ENCODE assay signal across 15 cellular contexts in the genomic region with DNA sequence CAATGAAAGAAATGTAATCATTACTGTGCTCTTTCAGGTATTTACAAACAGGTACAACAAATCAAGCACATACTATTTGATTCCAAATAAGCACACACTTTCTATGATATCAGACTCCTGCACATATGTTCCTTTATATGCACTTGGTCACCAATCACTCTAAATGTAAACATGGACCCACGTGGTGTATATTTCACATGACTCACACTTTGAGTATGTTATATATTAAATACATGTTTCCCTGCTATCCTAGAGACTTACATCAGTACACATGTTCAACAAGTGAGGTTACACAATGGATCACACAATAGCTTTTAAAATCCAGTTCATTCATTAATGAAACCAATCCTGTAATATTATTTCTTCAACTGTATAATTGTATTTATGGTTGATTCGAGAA.
DNase-seq lines count a peak whose midpoint lies in the region.
"Had no signal": no experiment of that assay in that cellular context is flagged by ENCODE, and none has a peak within 500 bp of the region (broad histone marks: within the 10 kb centered on the region; RNA-seq: fewer than 3 reads in every experiment).

No MANE protein-coding gene starts in this region.

- peak; percentile 22 for DNase-seq in HT-29 (ENCODE audit: low spot score)
- peak; percentile 27 for DNase-seq in SW480 (ENCODE audit: low spot score)
- DNase-seq in fibroblast of the conjunctiva (ENCODE audit: low read depth): peak; percentile 9
- no peak for DNase-seq in NCI-H2227 treated with DMSO at 0.1 percent for 48 hours (lab: John Stamatoyannopoulos, UW)
- DNase-seq in activated gamma-delta T cell treated with Interleukin-2 at 50 U/mL for 16 hours: no peak
- DNase-seq in posterior cingulate gyrus: no peak
- DNase-seq: ACHN; BE2C; C1 segment of cervical spinal cord; Caco-2; CD4-positive, alpha-beta T cell; GF-D8; HCEC 1CT; HFFc6; IMR-90 had no signal

- intact Hi-C loops in posterior cingulate gyrus (cut with DNase I): no loop called here

Comparison
In these comparisons a context has a peak if more than half of its experiments do, and no peak if none do; other contexts are left out.
1. DNase-seq: peak in HT-29 (single experiment), SW480 (single experiment) and fibroblast of the conjunctiva (single experiment); none in NCI-H2227 treated with DMSO at 0.1 percent for 48 hours (single experiment), activated gamma-delta T cell treated with Interleukin-2 at 50 U/mL for 16 hours (single experiment) and posterior cingulate gyrus (0 of 10).